ENCODE assay signal across 14 cellular contexts in the genomic region with DNA sequence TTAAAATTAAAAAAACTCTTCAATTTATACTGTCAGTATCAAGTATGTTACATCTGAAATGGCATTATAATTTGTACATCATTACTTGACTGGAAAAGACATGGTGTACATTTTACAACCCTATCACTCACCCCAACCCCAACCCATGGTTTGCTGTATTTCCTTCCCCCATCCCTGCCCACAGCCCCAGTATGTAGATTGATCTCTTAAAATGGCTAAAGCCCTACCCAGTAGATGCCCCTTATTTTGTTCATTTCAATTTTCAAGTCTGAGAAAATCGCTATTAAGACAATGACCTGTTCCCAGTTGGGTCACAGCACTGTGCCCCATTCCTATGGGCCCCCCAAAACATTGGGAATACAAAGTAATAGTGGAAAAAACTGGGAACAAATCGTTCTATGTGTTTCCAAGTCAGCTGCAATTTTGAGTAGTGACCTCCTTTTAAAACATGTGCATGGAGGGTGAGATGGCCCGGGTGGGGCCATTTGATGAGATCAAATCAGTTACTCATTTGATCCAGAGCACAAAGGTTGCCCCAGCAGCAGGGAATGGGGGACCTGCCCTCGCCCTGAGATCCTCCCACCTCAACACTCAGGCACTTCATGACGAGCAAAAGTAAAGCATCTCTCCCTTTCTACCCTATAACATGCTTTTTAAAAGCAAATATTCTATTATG. TPM values are rescaled to one million over a fixed set of nuclear protein-coding genes. Genes with fewer than 3 reads are reported as not detected.
DNase-seq lines count a peak whose midpoint lies in the region; ATAC-seq and TF ChIP-seq lines count a peak whose summit lies in the region.
"Had no signal": no experiment of that assay in that cellular context is flagged by ENCODE, and none has a peak within 500 bp of the region (broad histone marks: within the 10 kb centered on the region; RNA-seq: fewer than 3 reads in every experiment).

No MANE protein-coding gene starts in this region.

- no peak overlapping the region for H3K56ac ChIP-seq in H9 (ENCODE audit: insufficient read length, low read depth, low read length)

- POLR2A ChIA-PET in activated CD8-positive, alpha-beta T cell treated with anti-CD3 and anti-CD28 coated beads for 36 hours (lab: Charles Lee) = interaction anchor here (0.6 to 4.4 kb wide), 5 partner anchors 8 to 157 kb away, joined by 3 to 22 read pairs (median 3); partner anchors contain the start of gene EZR

- no peaks in the 10 kb centered on the region for H3K23me2 ChIP-seq in H9 (ENCODE audit: insufficient read length, low read depth, low read length, poor library complexity, severe bottlenecking)

- H3K4ac ChIP-seq in H9 (ENCODE audit: low read depth, low read length) = no peak overlapping the region

- no peak overlapping the region for H2BK120ac ChIP-seq in H9 (ENCODE audit: low read depth, low read length, poor library complexity, severe bottlenecking)

- H3T11ph ChIP-seq in H9 (ENCODE audit: low read length) = no peak overlapping the region

- peak overlapping the region in 10 of 11 experiments; percentile 17 to 96 (median 72); a peak in 16 of 22 replicates for H3K27ac ChIP-seq in BLaER1 treated with 17β-estradiol and CSF1 and Interleukin-3, amounts not matched to agents 10 nM and 100 nM
- H3K27ac ChIP-seq in H9 (ENCODE audit: insufficient read length, low read depth, low read length) = no peak overlapping the region
- peak overlapping the region; percentile 53 to 59 for H3K27ac ChIP-seq in mucosa of rectum (ENCODE audit: low read depth in 2 of 2, low read length in 2 of 2)
- H3K27ac ChIP-seq: esophagus muscularis mucosa, SK-N-MC had no signal

- no peak for ATAC-seq in activated CD8-positive, alpha-beta T cell treated with anti-CD3 and anti-CD28 coated beads for 36 hours
- ATAC-seq in GM21526 (IDR thresholded peaks at IDR 0.05; ENCODE audit: low FRiP score, unreplicated experiment) (no peak), left lobe of liver (no peak), HG03108 (IDR thresholded peaks at IDR 0.05; ENCODE audit: unreplicated experiment) (no peak)

- H2AFZ ChIP-seq in H9 (ENCODE audit: low read length) = no peak overlapping the region

- intact Hi-C loops in activated CD8-positive, alpha-beta T cell treated with anti-CD3 and anti-CD28 coated beads for 36 hours (cut with micrococcal nuclease) = no loop called here

- no peak overlapping the region; a peak in 1 of 5 replicates for H3K4me3 Mint-ChIP-seq in H9
- H3K4me3 Mint-ChIP-seq in activated CD8-positive, alpha-beta T cell treated with anti-CD3 and anti-CD28 coated beads for 36 hours = no peak overlapping the region

- WGBS in H9 (ENCODE audit: extremely low coverage, insufficient read length, low lambda C conversion rate) = no CpG with 5 or more reads among the region's 5 CpGs

- no peak overlapping the region for H4K8ac ChIP-seq in H9 (replicated peaks; ENCODE audit: insufficient read length, low read depth, low read length)

- no peaks in the 10 kb centered on the region; a peak in 1 of 22 replicates for H3K9me3 ChIP-seq in BLaER1 treated with 17β-estradiol and CSF1 and Interleukin-3, amounts not matched to agents 10 nM and 100 nM (replicated peaks in 1 of 11)
- H3K9me3 ChIP-seq in H9 (ENCODE audit: control insufficient read depth, low read depth, low read length) (no peaks in the 10 kb centered on the region), mucosa of rectum (ENCODE audit: control insufficient read depth in 2 of 2, low read length in 2 of 2) (no peaks in the 10 kb centered on the region)
- H3K9me3 ChIP-seq: esophagus muscularis mucosa, prostate gland had no signal

- H3K36me3 Mint-ChIP-seq in H9 (ENCODE audit: insufficient read depth in 1 of 3, low read depth in 3 of 3) = peaks cover 4 to 70% (median 48%) of the 10 kb centered on the region in 3 experiments; a peak in 6 of 7 replicates
- H3K36me3 Mint-ChIP-seq in activated CD8-positive, alpha-beta T cell treated with anti-CD3 and anti-CD28 coated beads for 36 hours (ENCODE audit: low read depth) = peaks cover 75% of the 10 kb centered on the region

- no peak overlapping the region for H2AK5ac ChIP-seq in H9 (ENCODE audit: insufficient read length, low read length)

- H3K9ac ChIP-seq in BLaER1 treated with 17β-estradiol and CSF1 and Interleukin-3, amounts not matched to agents 10 nM and 100 nM = no peak overlapping the region; a peak in 2 of 22 replicates
- H3K9ac ChIP-seq in H9 (ENCODE audit: extremely low read depth, insufficient read length, low read length) (no peak overlapping the region), mucosa of rectum (ENCODE audit: low read depth in 1 of 2, low read length in 2 of 2) (no peak overlapping the region)

- H3K23ac ChIP-seq in H9 (ENCODE audit: insufficient read length, low read depth, low read length) = no peak overlapping the region

- peaks cover 81% of the 10 kb centered on the region in 2 experiments for H3K4me1 Mint-ChIP-seq in H9
- H3K4me1 Mint-ChIP-seq in activated CD8-positive, alpha-beta T cell treated with anti-CD3 and anti-CD28 coated beads for 36 hours (ENCODE audit: low read depth) = peaks cover 92% of the 10 kb centered on the region

- no peak overlapping the region for H2BK20ac ChIP-seq in H9 (ENCODE audit: low read depth, low read length, poor library complexity, severe bottlenecking)

- H4K91ac ChIP-seq in H9 (ENCODE audit: insufficient read length, low read depth, low read length) = no peak overlapping the region

- DNase-seq in H9 = no peak
- no peak for DNase-seq in activated CD8-positive, alpha-beta T cell treated with anti-CD3 and anti-CD28 coated beads for 36 hours
- DNase-seq in left lobe of liver (ENCODE audit: low spot score) = no peak
- DNase-seq in NK-92 treated with Interleukin-12 subunit alpha and Interleukin-12 subunit beta, amount 100 ng/mL, for 24 hours (lab: John Stamatoyannopoulos, UW) = no peak
- DNase-seq: activated naive CD4-positive, alpha-beta T cell treated with anti-CD3 and anti-CD28 coated beads, Interleukin-2, amount 50 U/mL, for 16 hours; mesenchymal stem cell; NCI-H187 had no signal

- no peaks in the 10 kb centered on the region for H3K79me1 ChIP-seq in H9 (ENCODE audit: insufficient read depth, low read depth, low read length, poor library complexity, severe bottlenecking)

- H3K9me3 Mint-ChIP-seq in H9 = no peaks in the 10 kb centered on the region
- no peaks in the 10 kb centered on the region for H3K9me3 Mint-ChIP-seq in activated CD8-positive, alpha-beta T cell treated with anti-CD3 and anti-CD28 coated beads for 36 hours

- CTCF ChIA-PET in activated CD8-positive, alpha-beta T cell treated with anti-CD3 and anti-CD28 coated beads for 36 hours (lab: Charles Lee) = no interaction called here

- H4K5ac ChIP-seq in H9 (ENCODE audit: insufficient read length, low read depth, low read length) = no peak overlapping the region

- no peak overlapping the region for H2BK12ac ChIP-seq in H9 (ENCODE audit: insufficient read length, low read depth, low read length)

- peak overlapping the region; percentile 27 to 75 (median 45); a peak in 5 of 7 replicates for H3K27ac Mint-ChIP-seq in H9
- H3K27ac Mint-ChIP-seq in activated CD8-positive, alpha-beta T cell treated with anti-CD3 and anti-CD28 coated beads for 36 hours = peak overlapping the region; percentile 79

- H2BK15ac ChIP-seq in H9 (ENCODE audit: low read depth, low read length) = no peak overlapping the region

- peaks cover 7 to 83% (median 37%) of the 10 kb centered on the region in 11 experiments; a peak in 20 of 22 replicates for H4K20me1 ChIP-seq in BLaER1 treated with 17β-estradiol and CSF1 and Interleukin-3, amounts not matched to agents 10 nM and 100 nM
- H4K20me1 ChIP-seq in H9 (ENCODE audit: control insufficient read depth, insufficient read depth, insufficient read length) = no peaks in the 10 kb centered on the region

- no peak overlapping the region for H2BK5ac ChIP-seq in H9 (ENCODE audit: insufficient read length, low read length)

- peaks cover 68% of the 10 kb centered on the region for H3K79me2 ChIP-seq in H9 (ENCODE audit: insufficient read depth, low read length)

- H3K14ac ChIP-seq in H9 (ENCODE audit: insufficient read depth, low read length) = no peak overlapping the region

- no peak overlapping the region; a peak in 1 of 20 replicates for H3K4me3 ChIP-seq in BLaER1 treated with 17β-estradiol and CSF1 and Interleukin-3, amounts not matched to agents 10 nM and 100 nM
- H3K4me3 ChIP-seq in mucosa of rectum (ENCODE audit: low read length in 2 of 2) = no peak overlapping the region
- H3K4me3 ChIP-seq: esophagus muscularis mucosa, prostate gland, SK-N-MC had no signal

- H3K36me3 ChIP-seq in BLaER1 treated with 17β-estradiol and CSF1 and Interleukin-3, amounts not matched to agents 10 nM and 100 nM = peaks cover 0 to 60% (median 41%) of the 10 kb centered on the region in 11 experiments; a peak in 21 of 22 replicates
- peaks cover 9 to 16% of the 10 kb centered on the region in 2 donors for H3K36me3 ChIP-seq in mucosa of rectum (ENCODE audit: control insufficient read depth in 2 of 2, insufficient read depth in 2 of 2, low read length in 2 of 2)
- H3K36me3 ChIP-seq: prostate gland had no signal

- no peak overlapping the region for H3K18ac ChIP-seq in H9 (ENCODE audit: insufficient read length, low read depth, low read length)

- no peaks in the 10 kb centered on the region for H3K27me3 Mint-ChIP-seq in H9 (ENCODE audit: low read depth)
- H3K27me3 Mint-ChIP-seq in activated CD8-positive, alpha-beta T cell treated with anti-CD3 and anti-CD28 coated beads for 36 hours = no peaks in the 10 kb centered on the region

- H3K4me1 ChIP-seq in BLaER1 treated with 17β-estradiol and CSF1 and Interleukin-3, amounts not matched to agents 10 nM and 100 nM = peaks cover 80 to 96% (median 94%) of the 10 kb centered on the region in 10 experiments
- H3K4me1 ChIP-seq in H9 (ENCODE audit: insufficient read depth, low read length) (peaks cover 14% of the 10 kb centered on the region), mucosa of rectum (ENCODE audit: control insufficient read depth in 2 of 2, insufficient read depth in 2 of 2, low read length in 2 of 2) (peaks cover 56 to 68% of the 10 kb centered on the region in 2 donors)

- H3K4me2 ChIP-seq in BLaER1 treated with 17β-estradiol and CSF1 and Interleukin-3, amounts not matched to agents 10 nM and 100 nM = peak overlapping the region; percentile 58 to 97 (median 83)
- H3K4me2 ChIP-seq in H9 (ENCODE audit: insufficient read depth, insufficient read length, low read length) = no peak overlapping the region

- no peak for TF ChIP-seq CTCF in H9 (conservative IDR thresholded peaks at IDR 0.05)
- TF ChIP-seq CTCF in activated CD8-positive, alpha-beta T cell treated with anti-CD3 and anti-CD28 coated beads for 36 hours (IDR thresholded peaks at IDR 0.05) = no peak

- no peaks in the 10 kb centered on the region for H3K27me3 ChIP-seq in BLaER1 treated with 17β-estradiol and CSF1 and Interleukin-3, amounts not matched to agents 10 nM and 100 nM
- H3K27me3 ChIP-seq in H9 (ENCODE audit: insufficient read depth, low read length) (no peaks in the 10 kb centered on the region), mucosa of rectum (ENCODE audit: control insufficient read depth in 2 of 2, insufficient read depth in 2 of 2, low read length in 2 of 2) (no peaks in the 10 kb centered on the region)
- H3K27me3 ChIP-seq: esophagus muscularis mucosa had no signal

RNA-seq across cellular contexts. Expression of gene EZR, which starts 13.3 kb away (rescaled TPM):
- total RNA-seq in H9 (2021) (375 and 393 TPM in 2 replicates), left lobe of liver (57.0 TPM)
- 100 to 1,000 TPM; 199 to 206 TPM for total RNA-seq in activated CD8-positive, alpha-beta T cell treated with anti-CD3 and anti-CD28 coated beads for 36 hours
